Comparison of ENCODE assay signal across 22 cellular contexts in the genomic region with DNA sequence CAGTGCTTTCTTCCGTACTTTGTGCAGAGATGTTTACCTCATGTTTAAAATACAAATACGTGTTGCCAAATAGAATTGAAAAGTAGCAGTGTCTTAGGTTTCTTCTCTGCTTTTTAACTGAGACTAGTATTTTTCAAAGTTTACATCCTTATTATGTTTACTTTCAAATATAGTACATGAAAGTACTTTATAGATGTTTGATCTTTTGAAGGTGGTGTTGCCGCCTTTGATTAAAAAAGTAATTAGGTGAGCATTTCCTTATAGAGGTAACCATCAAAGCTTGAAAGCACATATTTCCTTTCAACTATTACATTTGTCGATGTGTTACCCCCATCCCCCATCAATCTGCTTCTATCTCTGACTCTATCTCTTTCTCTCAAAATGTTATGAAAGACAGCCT.
"Had no signal": no experiment of that assay in that cellular context is flagged by ENCODE, and none has a peak within 500 bp of the region (broad histone marks: within the 10 kb centered on the region; RNA-seq: fewer than 3 reads in every experiment).

No MANE protein-coding gene starts in this region.

- H3K4me3 Mint-ChIP-seq: activated CD8-positive, alpha-beta T cell treated with anti-CD3 and anti-CD28 coated beads, Interleukin-2, amount 10 ng/mL, durations not matched to agents 7 days and 5 days; activated naive CD8-positive, alpha-beta T cell treated with anti-CD3 and anti-CD28 coated beads for 36 hours; activated T-helper 1 cell treated with anti-CD3 and anti-CD28 coated beads, Interleukin-12 subunit alpha, Interleukin-12 subunit beta, Interleukin-2, Interleukin-4 antibody, amounts not matched to agents 30 ng/mL and 10 ng/mL and 1 ng/mL, durations not matched to agents 14 hours and 24 hours and 36 hours; natural killer cell treated with Interleukin-12 subunit alpha and Interleukin-12 subunit beta and Interleukin-15 and Interleukin-18, amount 100 ng/mL, for 72 hours; stimulated activated naive CD8-positive, alpha-beta T cell treated with anti-CD3 and anti-CD28 coated beads, Interleukin-15, amount 100 ng/mL, for 72 hours had no signal

- H3K27me3 ChIP-seq: gastroesophageal sphincter, heart right ventricle, tibial artery, uterus had no signal

- H3K4me3 ChIP-seq: gastroesophageal sphincter, heart right ventricle, lower lobe of right lung, prostate gland, tibial artery, uterus had no signal

- ATAC-seq: activated CD8-positive, alpha-beta T cell treated with anti-CD3 and anti-CD28 coated beads, Interleukin-2, amount 10 ng/mL, durations not matched to agents 7 days and 5 days; gastroesophageal sphincter; heart right ventricle; lower lobe of right lung; natural killer cell treated with Interleukin-12 subunit alpha and Interleukin-12 subunit beta and Interleukin-15 and Interleukin-18, amount 100 ng/mL, for 72 hours; stimulated activated naive CD8-positive, alpha-beta T cell treated with anti-CD3 and anti-CD28 coated beads, Interleukin-15, amount 100 ng/mL, for 72 hours had no signal

- H3K4me1 ChIP-seq: prostate gland had no signal

- FAIRE-seq: bronchial epithelial cell, keratinocyte had no signal

- H3K27me3 Mint-ChIP-seq: activated naive CD8-positive, alpha-beta T cell treated with anti-CD3 and anti-CD28 coated beads for 36 hours; natural killer cell treated with Interleukin-12 subunit alpha and Interleukin-12 subunit beta and Interleukin-15 and Interleukin-18, amount 100 ng/mL, for 72 hours; stimulated activated naive CD8-positive, alpha-beta T cell treated with anti-CD3 and anti-CD28 coated beads, Interleukin-15, amount 100 ng/mL, for 72 hours had no signal

- DNase-seq: activated CD4-positive, alpha-beta T cell treated with anti-CD3 and anti-CD28 coated beads for 1 hour; activated CD4-positive, alpha-beta T cell treated with anti-CD3 and anti-CD28 coated beads, Interleukin-2, amount 50 U/mL, for 1 hour; activated CD8-positive, alpha-beta T cell treated with anti-CD3 and anti-CD28 coated beads, Interleukin-2, amount 10 ng/mL, durations not matched to agents 7 days and 5 days; activated gamma-delta T cell treated with Interleukin-2 at 50 U/mL for 16 hours; activated naive CD8-positive, alpha-beta T cell treated with anti-CD3 and anti-CD28 coated beads for 36 hours; amniotic stem cell; cerebellar nuclear complex; heart right ventricle; lower lobe of right lung; stimulated activated CD4-positive, alpha-beta T cell treated with anti-CD3 and anti-CD28 coated beads, Interleukin-4, amount 100 ng/mL, for 4 hours; stimulated activated naive CD8-positive, alpha-beta T cell treated with anti-CD3 and anti-CD28 coated beads, Interleukin-15, amount 100 ng/mL, for 72 hours; T-helper 1 cell; T-helper 9 cell; tibial artery; uterus had no signal

- H3K36me3 ChIP-seq: lower lobe of right lung, prostate gland, tibial artery, uterus had no signal

- H3K9me3 ChIP-seq: prostate gland, tibial artery had no signal

- H3K27ac Mint-ChIP-seq: activated CD8-positive, alpha-beta T cell treated with anti-CD3 and anti-CD28 coated beads, Interleukin-2, amount 10 ng/mL, durations not matched to agents 7 days and 5 days; activated naive CD8-positive, alpha-beta T cell treated with anti-CD3 and anti-CD28 coated beads for 36 hours; activated T-helper 1 cell treated with anti-CD3 and anti-CD28 coated beads, Interleukin-12 subunit alpha, Interleukin-12 subunit beta, Interleukin-2, Interleukin-4 antibody, amounts not matched to agents 30 ng/mL and 10 ng/mL and 1 ng/mL, durations not matched to agents 14 hours and 24 hours and 36 hours; natural killer cell treated with Interleukin-12 subunit alpha and Interleukin-12 subunit beta and Interleukin-15 and Interleukin-18, amount 100 ng/mL, for 72 hours; stimulated activated naive CD8-positive, alpha-beta T cell treated with anti-CD3 and anti-CD28 coated beads, Interleukin-15, amount 100 ng/mL, for 72 hours had no signal

- H3K27ac ChIP-seq: epithelial cell of prostate, gastroesophageal sphincter, lower lobe of right lung, prostate gland, tibial artery, uterus had no signal
